Comparison of ENCODE assay signal across 13 cellular contexts in the genomic region with DNA sequence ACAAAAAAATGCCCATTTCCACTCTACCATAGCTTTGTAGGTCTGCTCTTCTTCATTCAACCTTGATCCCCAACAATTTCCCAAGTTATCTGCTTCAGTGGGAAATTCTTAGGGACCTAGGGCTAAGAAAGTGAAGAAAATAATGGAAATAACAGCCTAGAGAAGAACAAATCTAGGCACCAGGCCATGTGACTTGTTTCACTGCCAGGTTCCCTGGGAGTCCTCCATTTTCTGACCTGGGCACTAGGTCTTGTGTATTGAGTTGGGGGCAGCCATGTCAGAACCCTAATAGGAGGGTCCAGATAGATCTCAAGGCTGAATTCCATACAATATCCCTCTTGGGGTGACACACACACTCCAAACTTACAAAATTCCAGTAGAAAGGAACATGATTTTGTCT.
DNase-seq lines count a peak whose midpoint lies in the region; ATAC-seq, FAIRE-seq and TF ChIP-seq lines count a peak whose summit lies in the region.
"Had no signal": no experiment of that assay in that cellular context is flagged by ENCODE, and none has a peak within 500 bp of the region (broad histone marks: within the 10 kb centered on the region; RNA-seq: fewer than 3 reads in every experiment).

No MANE protein-coding gene starts in this region.

- H3K27ac Mint-ChIP-seq in stimulated activated naive CD8-positive, alpha-beta T cell treated with anti-CD3 and anti-CD28 coated beads, Interleukin-15, Interleukin-2, amounts not matched to agents 100 ng/mL and 50 ng/mL, for 24 hours, result peak overlapping the region; percentile 78
- H3K27ac Mint-ChIP-seq in type B pancreatic cell, result no peak overlapping the region

- DNase-seq in stimulated activated naive CD8-positive, alpha-beta T cell treated with anti-CD3 and anti-CD28 coated beads, Interleukin-15, Interleukin-2, amounts not matched to agents 100 U/mL and 50 U/mL, for 24 hours, result no peak
- DNase-seq in NT2/D1 (ENCODE audit: low read depth, low spot score) (no peak), endothelial cell of umbilical vein (ENCODE audit: low read depth, low spot score) (no peak), type B pancreatic cell (ENCODE audit: extremely low spot score, unreplicated experiment) (no peak), activated gamma-delta T cell treated with Interleukin-2 at 50 U/mL for 16 hours (no peak)
- no peak for DNase-seq in activated CD8-positive, alpha-beta memory T cell treated with anti-CD3 and anti-CD28 coated beads, Interleukin-2, amount 50 U/mL, for 48 hours
- DNase-seq: DND-41, NCI-H446 treated with DMSO at 0.1 percent for 48 hours, T-helper 9 cell had no signal

- peak overlapping the region; percentile 63 for H3K4me3 ChIP-seq in NT2/D1 (ENCODE audit: insufficient read length, low read depth)
- H3K4me3 ChIP-seq in endothelial cell of umbilical vein (replicated peaks in 1 of 3; ENCODE audit: insufficient read depth in 1 of 3, low read depth in 1 of 3, low read length in 3 of 3), result peak overlapping the region in 1 of 3 experiments; percentile 17

- H3K4me3 Mint-ChIP-seq in stimulated activated naive CD8-positive, alpha-beta T cell treated with anti-CD3 and anti-CD28 coated beads, Interleukin-15, Interleukin-2, amounts not matched to agents 100 ng/mL and 50 ng/mL, for 24 hours, result peak overlapping the region; percentile 76
- peak overlapping the region; percentile 33 for H3K4me3 Mint-ChIP-seq in type B pancreatic cell

- TF ChIP-seq CTCF in endothelial cell of umbilical vein (IDR thresholded peaks at IDR 0.05; ENCODE audit: extremely low read depth in 1 of 2, insufficient read depth in 1 of 2, low read depth in 1 of 2, low read length in 2 of 2) (no peak), type B pancreatic cell (conservative IDR thresholded peaks at IDR 0.05) (no peak)

- no peak overlapping the region for H3K27ac ChIP-seq in endothelial cell of umbilical vein (ENCODE audit: insufficient read depth, low read depth, low read length)

- H4K20me1 ChIP-seq in endothelial cell of umbilical vein (replicated peaks; ENCODE audit: control insufficient read depth, extremely low read depth, insufficient read depth, low read length), result no peaks in the 10 kb centered on the region

- POLR2A ChIA-PET in endothelial cell of umbilical vein (lab: Charles Lee), result no interaction called here

- H3K9me3 ChIP-seq in NT2/D1 (ENCODE audit: insufficient read depth, low read length) (no peaks in the 10 kb centered on the region), endothelial cell of umbilical vein (replicated peaks; ENCODE audit: control insufficient read depth, insufficient read depth, low read length) (no peaks in the 10 kb centered on the region)

- intact Hi-C loops in endothelial cell of umbilical vein (cut with micrococcal nuclease), result loop anchor here (1.0 kb wide), 1 partner anchor 391 kb away; a partner anchor contains a TSS

- no peaks in the 10 kb centered on the region for H3K27me3 Mint-ChIP-seq in stimulated activated naive CD8-positive, alpha-beta T cell treated with anti-CD3 and anti-CD28 coated beads, Interleukin-15, Interleukin-2, amounts not matched to agents 100 ng/mL and 50 ng/mL, for 24 hours
- H3K27me3 Mint-ChIP-seq in type B pancreatic cell, result no peaks in the 10 kb centered on the region

- dilution Hi-C loops in endothelial cell of umbilical vein (cut with MboI; ENCODE audit: extremely low pct_ligation_motif_present, low sequenced_read_pairs), result no loop called here

- H3K27me3 ChIP-seq in NT2/D1 (ENCODE audit: insufficient read depth, insufficient read length) (no peaks in the 10 kb centered on the region), endothelial cell of umbilical vein (ENCODE audit: control insufficient read depth in 2 of 2, insufficient read depth in 2 of 2, low read length in 2 of 2) (no peaks in the 10 kb centered on the region)

- H3K36me3 Mint-ChIP-seq in stimulated activated naive CD8-positive, alpha-beta T cell treated with anti-CD3 and anti-CD28 coated beads, Interleukin-15, Interleukin-2, amounts not matched to agents 100 ng/mL and 50 ng/mL, for 24 hours (ENCODE audit: low read depth), result peaks cover 4% of the 10 kb centered on the region
- H3K36me3 Mint-ChIP-seq in type B pancreatic cell, result no peaks in the 10 kb centered on the region

- H3K9me3 Mint-ChIP-seq in stimulated activated naive CD8-positive, alpha-beta T cell treated with anti-CD3 and anti-CD28 coated beads, Interleukin-15, Interleukin-2, amounts not matched to agents 100 ng/mL and 50 ng/mL, for 24 hours, result no peaks in the 10 kb centered on the region
- peaks cover 4% of the 10 kb centered on the region for H3K9me3 Mint-ChIP-seq in type B pancreatic cell

- no peak for FAIRE-seq in endothelial cell of umbilical vein (lab: Jason Lieb, UNC)
- FAIRE-seq: endometrium, keratinocyte had no signal

- peaks cover 23% of the 10 kb centered on the region for H3K36me3 ChIP-seq in NT2/D1 (ENCODE audit: insufficient read depth, insufficient read length, low read length)
- H3K36me3 ChIP-seq in endothelial cell of umbilical vein (ENCODE audit: control insufficient read depth in 2 of 2, extremely low read depth in 1 of 2, insufficient read depth in 2 of 2, low read length in 2 of 2), result no peaks in the 10 kb centered on the region

- H3K79me2 ChIP-seq in endothelial cell of umbilical vein (ENCODE audit: control insufficient read depth, insufficient read depth, low read length), result no peaks in the 10 kb centered on the region

- TF ChIP-seq POLR2A in endothelial cell of umbilical vein (IDR thresholded peaks at IDR 0.05; ENCODE audit: low read depth, low read length), result no peak

- H3K4me1 Mint-ChIP-seq in stimulated activated naive CD8-positive, alpha-beta T cell treated with anti-CD3 and anti-CD28 coated beads, Interleukin-15, Interleukin-2, amounts not matched to agents 100 ng/mL and 50 ng/mL, for 24 hours (ENCODE audit: low read depth), result peaks cover 26% of the 10 kb centered on the region
- peaks cover 5% of the 10 kb centered on the region for H3K4me1 Mint-ChIP-seq in type B pancreatic cell (ENCODE audit: unreplicated experiment)

- H2AFZ ChIP-seq in endothelial cell of umbilical vein (ENCODE audit: low read depth, low read length), result no peak overlapping the region

- no TSS peak for BruUV-seq in endothelial cell of umbilical vein (replicated peaks; lab: Mats Ljungman, UMichigan)

- peak overlapping the region; percentile 21 for H3K9ac ChIP-seq in NT2/D1 (ENCODE audit: insufficient read length, low read depth)
- H3K9ac ChIP-seq in endothelial cell of umbilical vein (replicated peaks; ENCODE audit: extremely low read depth, insufficient read depth, low read length), result no peak overlapping the region

- H3K9me1 ChIP-seq in endothelial cell of umbilical vein (replicated peaks; ENCODE audit: control insufficient read depth, extremely low read depth, insufficient read depth, low read length), result no peaks in the 10 kb centered on the region

- CTCF ChIA-PET in endothelial cell of umbilical vein (lab: Charles Lee), result interaction anchor here (1.3 to 1.8 kb wide), 2 partner anchors 13 to 390 kb away, joined by 3 to 7 read pairs; a partner anchor contains a TSS

- H3K4me1 ChIP-seq in NT2/D1 (ENCODE audit: insufficient read depth, insufficient read length) (no peaks in the 10 kb centered on the region), endothelial cell of umbilical vein (ENCODE audit: control insufficient read depth, extremely low read depth, insufficient read depth, low read length) (peaks cover 10% of the 10 kb centered on the region)

- H3K4me2 ChIP-seq in endothelial cell of umbilical vein (ENCODE audit: insufficient read depth, low read length), result peak overlapping the region; percentile 42

- ATAC-seq in stimulated activated naive CD8-positive, alpha-beta T cell treated with anti-CD3 and anti-CD28 coated beads, Interleukin-15, Interleukin-2, amounts not matched to agents 100 U/mL and 50 U/mL, for 24 hours, result no peak
- ATAC-seq in HG03135 (IDR thresholded peaks at IDR 0.05; ENCODE audit: unreplicated experiment), result no peak

TF ChIP-seq in endothelial cell of umbilical vein, 7 proteins besides CTCF, POLR2A, EP300 and RAD21:
- TF ChIP-seq MYC (IDR thresholded peaks at IDR 0.05; ENCODE audit: low read depth, low read length), result no peak
- no peak for TF ChIP-seq EZH2 (IDR thresholded peaks at IDR 0.05; ENCODE audit: borderline replicate concordance, low read depth, low read length, severe bottlenecking)
- TF ChIP-seq POLR2AphosphoS5 (IDR thresholded peaks at IDR 0.05; ENCODE audit: insufficient read depth, low read depth, low read length), result no peak
- no peak for TF ChIP-seq JUN (IDR thresholded peaks at IDR 0.05; ENCODE audit: borderline replicate concordance, insufficient read depth, insufficient read length, low read depth)
- TF ChIP-seq FOS (IDR thresholded peaks at IDR 0.05; ENCODE audit: borderline replicate concordance, insufficient read depth, low read length), result no peak
- no peak for TF ChIP-seq GATA2 (IDR thresholded peaks at IDR 0.05; ENCODE audit: insufficient read depth, insufficient read length, low read depth, low read length)
- TF ChIP-seq, protein P1, sequence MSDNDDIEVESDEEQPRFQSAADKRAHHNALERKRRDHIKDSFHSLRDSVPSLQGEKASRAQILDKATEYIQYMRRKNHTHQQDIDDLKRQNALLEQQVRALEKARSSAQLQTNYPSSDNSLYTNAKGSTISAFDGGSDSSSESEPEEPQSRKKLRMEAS (IDR thresholded peaks at IDR 0.05; ENCODE audit: insufficient read depth, insufficient read length), result no peak
